In the genomic region with DNA sequence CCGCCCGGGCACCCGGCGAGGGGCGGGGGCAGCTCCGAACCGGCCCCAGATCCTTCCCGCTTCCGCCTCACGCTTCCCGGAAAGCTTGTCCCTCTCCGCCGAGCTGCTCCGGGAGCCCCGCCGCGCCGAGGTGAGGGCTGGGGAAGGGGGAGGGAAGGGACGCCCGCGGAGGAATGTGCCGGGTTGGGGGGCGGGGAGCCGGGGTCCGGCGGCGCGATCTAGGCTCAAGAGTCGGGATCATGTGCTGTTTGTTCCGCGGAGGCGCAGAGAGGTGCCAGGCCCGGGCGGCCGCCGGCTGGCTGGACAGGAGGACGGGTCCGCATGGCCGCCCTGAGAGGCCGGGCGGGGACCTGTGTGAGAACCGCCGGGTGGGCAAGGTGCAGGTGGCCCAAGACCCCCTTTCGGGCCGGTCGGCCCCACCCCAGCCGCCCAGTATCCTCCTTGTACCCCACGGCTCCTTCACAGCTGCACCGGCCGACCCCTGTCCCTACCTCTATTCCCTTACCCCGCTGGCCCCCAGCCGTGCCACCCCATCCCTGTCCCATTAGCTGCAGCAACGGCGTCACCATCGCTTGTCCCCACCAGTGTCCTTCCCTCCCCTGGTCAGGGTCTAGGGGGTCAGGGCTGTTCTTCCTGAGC, we compare ENCODE assay signal across 8 cellular contexts. TPM values are rescaled to one million over a fixed set of nuclear protein-coding genes. Genes with fewer than 3 reads are reported as not detected.
DNase-seq lines count a peak whose midpoint lies in the region; ATAC-seq and TF ChIP-seq lines count a peak whose summit lies in the region.

No MANE protein-coding gene starts in this region.

- peak overlapping the region in 1 of 2 donors; percentile 79 for H3K27ac Mint-ChIP-seq in natural killer cell treated with Interleukin-12 subunit alpha and Interleukin-12 subunit beta and Interleukin-15 and Interleukin-18, amount 100 ng/mL, for 72 hours

- no peaks in the 10 kb centered on the region for H3K27me3 ChIP-seq in esophagus squamous epithelium

- H3K9me3 Mint-ChIP-seq in natural killer cell treated with Interleukin-12 subunit alpha and Interleukin-12 subunit beta and Interleukin-15 and Interleukin-18, amount 100 ng/mL, for 72 hours, result no peaks in the 10 kb centered on the region

- H3K4me3 Mint-ChIP-seq in natural killer cell treated with Interleukin-12 subunit alpha and Interleukin-12 subunit beta and Interleukin-15 and Interleukin-18, amount 100 ng/mL, for 72 hours, result peak overlapping the region; percentile 76

- H3K4me1 Mint-ChIP-seq in natural killer cell treated with Interleukin-12 subunit alpha and Interleukin-12 subunit beta and Interleukin-15 and Interleukin-18, amount 100 ng/mL, for 72 hours (ENCODE audit: low read depth in 2 of 2), result peaks cover 17 to 21% of the 10 kb centered on the region in 2 donors

- TF ChIP-seq POLR2A in esophagus squamous epithelium (IDR thresholded peaks at IDR 0.05), result no peak

- H3K4me3 ChIP-seq in esophagus squamous epithelium, result peak overlapping the region; percentile 80 to 98 (median 90)

- in situ Hi-C loops in GM13976 (cut with MboI; ENCODE audit: low sequenced_read_pairs, unreplicated experiment), result no loop called here

- peak; percentile 64 for DNase-seq in GM13976 (ENCODE audit: low spot score)
- peak; percentile 21 for DNase-seq in T-helper 9 cell
- DNase-seq in esophagus squamous epithelium (lab: John Stamatoyannopoulos, UW), result no peak
- DNase-seq in natural killer cell treated with Interleukin-12 subunit alpha and Interleukin-12 subunit beta and Interleukin-15 and Interleukin-18, amount 100 ng/mL, for 72 hours (ENCODE audit: low spot score), result no peak
- DNase-seq in MV-4-11 (lab: John Stamatoyannopoulos, UW), result no peak
- DNase-seq in GDM1 (lab: John Stamatoyannopoulos, UW), result no peak
- DNase-seq in SW 1271 (lab: John Stamatoyannopoulos, UW), result no peak

- H3K9me3 ChIP-seq in esophagus squamous epithelium, result no peaks in the 10 kb centered on the region

- WGBS in esophagus squamous epithelium, 2 donors, result 0 to 2% methylated on average over 4 to 19 of the region's 55 CpGs

- peaks cover 14 to 31% (median 20%) of the 10 kb centered on the region in 3 donors for H3K36me3 ChIP-seq in esophagus squamous epithelium

- H3K27ac ChIP-seq in esophagus squamous epithelium, result peak overlapping the region; percentile 91 to 94 (median 93)

- intact Hi-C loops in esophagus squamous epithelium (cut with DNase I), result no loop called here

- peaks cover 0 to 6% of the 10 kb centered on the region in 2 donors for H3K27me3 Mint-ChIP-seq in natural killer cell treated with Interleukin-12 subunit alpha and Interleukin-12 subunit beta and Interleukin-15 and Interleukin-18, amount 100 ng/mL, for 72 hours

- H3K4me1 ChIP-seq in esophagus squamous epithelium, result peaks cover 16 to 40% (median 25%) of the 10 kb centered on the region in 3 donors

- TF ChIP-seq CTCF in GM13976 (IDR thresholded peaks at IDR 0.05; ENCODE audit: borderline replicate concordance, control extremely low read depth, extremely low read depth, insufficient read depth, missing control alignments) (no peak), esophagus squamous epithelium (IDR thresholded peaks at IDR 0.05) (no peak)

- no peaks in the 10 kb centered on the region for H3K36me3 Mint-ChIP-seq in natural killer cell treated with Interleukin-12 subunit alpha and Interleukin-12 subunit beta and Interleukin-15 and Interleukin-18, amount 100 ng/mL, for 72 hours

- ATAC-seq in HG02840 (IDR thresholded peaks at IDR 0.05; ENCODE audit: low FRiP score, unreplicated experiment), result peak; percentile 14
- peak; percentile 0 to 15 for ATAC-seq in natural killer cell treated with Interleukin-12 subunit alpha and Interleukin-12 subunit beta and Interleukin-15 and Interleukin-18, amount 100 ng/mL, for 72 hours

RNA-seq across cellular contexts. Expression of gene KIF1C, which starts 0.4 kb away (rescaled TPM):
- 10 to 100 TPM; 66.9 to 93.3 (median 81.7) TPM for total RNA-seq in esophagus squamous epithelium
- 10 to 100 TPM; 39.4 to 80.3 TPM for total RNA-seq in natural killer cell treated with Interleukin-12 subunit alpha and Interleukin-12 subunit beta and Interleukin-15 and Interleukin-18, amount 100 ng/mL, for 72 hours

RNA-seq across cellular contexts. Expression of gene INCA1, which starts 0.8 kb away (rescaled TPM):
- 1 to 10 TPM in 1 of 4 donors, under 1 TPM in 1, not detected in 2; 0.31 to 1.1 TPM for total RNA-seq in esophagus squamous epithelium
- under 1 TPM; 0.31 to 0.56 TPM for total RNA-seq in natural killer cell treated with Interleukin-12 subunit alpha and Interleukin-12 subunit beta and Interleukin-15 and Interleukin-18, amount 100 ng/mL, for 72 hours

RNA-seq across cellular contexts. Expression of gene CAMTA2, which starts 10.7 kb away (rescaled TPM):
- total RNA-seq in esophagus squamous epithelium, result 10 to 100 TPM in 3 of 4 donors, 1 to 10 TPM in 1; 6.9 to 19.6 (median 13.4) TPM
- total RNA-seq in natural killer cell treated with Interleukin-12 subunit alpha and Interleukin-12 subunit beta and Interleukin-15 and Interleukin-18, amount 100 ng/mL, for 72 hours, result 10 to 100 TPM; 51.0 to 87.9 TPM

RNA-seq across cellular contexts. Expression of gene SPAG7, which starts 30.5 kb away (rescaled TPM):
- total RNA-seq in esophagus squamous epithelium, result 10 to 100 TPM; 34.5 to 48.8 (median 39.5) TPM
- total RNA-seq in natural killer cell treated with Interleukin-12 subunit alpha and Interleukin-12 subunit beta and Interleukin-15 and Interleukin-18, amount 100 ng/mL, for 72 hours, result 10 to 100 TPM; 51.4 to 71.9 TPM

RNA-seq across cellular contexts. Expression of gene SLC52A1, which starts 37.1 kb away (rescaled TPM):
- total RNA-seq in esophagus squamous epithelium, result 1 to 10 TPM in 2 of 4 donors, under 1 TPM in 2; 0.26 to 1.4 (median 1.1) TPM
- not detected for total RNA-seq in natural killer cell treated with Interleukin-12 subunit alpha and Interleukin-12 subunit beta and Interleukin-15 and Interleukin-18, amount 100 ng/mL, for 72 hours

Comparison
In these comparisons a context has a peak if more than half of its experiments do, and no peak if none do; other contexts are left out.
1. DNase-seq: peak in GM13976 (single experiment) and T-helper 9 cell (single experiment); none in esophagus squamous epithelium (single experiment), natural killer cell treated with Interleukin-12 subunit alpha and Interleukin-12 subunit beta and Interleukin-15 and Interleukin-18, amount 100 ng/mL, for 72 hours (single experiment), MV-4-11 (single experiment), GDM1 (single experiment) and SW 1271 (0 of 2).